In the genomic region with DNA sequence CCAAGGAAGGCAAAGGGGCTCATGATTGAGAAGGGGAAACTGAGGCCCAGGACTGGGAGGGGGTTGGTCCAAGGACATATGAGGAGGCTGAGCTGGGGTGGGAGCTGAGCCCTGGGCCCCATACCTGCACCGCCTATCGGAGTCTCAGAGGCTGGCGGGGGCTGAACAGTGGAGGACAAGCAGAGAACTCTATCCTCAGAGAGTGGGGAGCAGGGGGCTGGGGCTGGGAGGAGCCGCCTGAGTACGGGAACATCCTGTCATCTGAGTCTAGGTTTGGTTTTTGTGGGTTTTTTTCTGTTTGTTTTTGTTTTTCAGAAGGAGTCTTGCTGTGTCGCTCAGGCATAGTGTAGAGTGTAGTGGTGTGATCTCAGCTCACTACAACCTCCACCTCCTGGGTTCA, we compare ENCODE assay signal across 10 cellular contexts. TPM values are rescaled to one million over a fixed set of nuclear protein-coding genes. Genes with fewer than 3 reads are reported as not detected.
A peak's percentile ranks its signal among the peaks of the same experiment; 100 is the strongest.
DNase-seq lines count a peak whose midpoint lies in the region; ATAC-seq and TF ChIP-seq lines count a peak whose summit lies in the region.
"Had no signal": no experiment of that assay in that cellular context is flagged by ENCODE, and none has a peak within 500 bp of the region (broad histone marks: within the 10 kb centered on the region; RNA-seq: fewer than 3 reads in every experiment).

No MANE protein-coding gene starts in this region.

- no peaks in the 10 kb centered on the region for H3K9me3 Mint-ChIP-seq in MCF 10A (ENCODE audit: unreplicated experiment)
- no peaks in the 10 kb centered on the region for H3K9me3 Mint-ChIP-seq in activated naive CD4-positive, alpha-beta T cell treated with anti-CD3 and anti-CD28 coated beads, Interleukin-2, amount 50 U/mL, for 24 hours

- H3K4me1 ChIP-seq in breast epithelium: no peaks in the 10 kb centered on the region
- H3K4me1 ChIP-seq in mucosa of rectum (ENCODE audit: control insufficient read depth in 2 of 2, insufficient read depth in 2 of 2, low read length in 2 of 2): peaks cover 0 to under 1% of the 10 kb centered on the region in 2 donors
- peaks cover 0 to 96% (median 67%) of the 10 kb centered on the region in 4 donors for H3K4me1 ChIP-seq in tibial artery

- H3K9me3 ChIP-seq in breast epithelium (no peaks in the 10 kb centered on the region), mucosa of rectum (ENCODE audit: control insufficient read depth in 2 of 2, low read length in 2 of 2) (no peaks in the 10 kb centered on the region), tibial artery (no peaks in the 10 kb centered on the region)

- H3K27ac ChIP-seq in breast epithelium: peak overlapping the region; percentile 64 to 91
- H3K27ac ChIP-seq in mucosa of rectum (ENCODE audit: low read depth in 2 of 2, low read length in 2 of 2): peak overlapping the region; percentile 16 to 50
- H3K27ac ChIP-seq in tibial artery: peak overlapping the region; percentile 83 to 94

- no peaks in the 10 kb centered on the region for H3K27me3 Mint-ChIP-seq in MCF 10A (ENCODE audit: insufficient read depth, unreplicated experiment)
- H3K27me3 Mint-ChIP-seq in activated naive CD4-positive, alpha-beta T cell treated with anti-CD3 and anti-CD28 coated beads, Interleukin-2, amount 50 U/mL, for 24 hours: no peaks in the 10 kb centered on the region

- H3K36me3 ChIP-seq in breast epithelium: no peaks in the 10 kb centered on the region
- H3K36me3 ChIP-seq in mucosa of rectum (ENCODE audit: control insufficient read depth in 2 of 2, insufficient read depth in 2 of 2, low read length in 2 of 2): peaks cover 33 to 40% of the 10 kb centered on the region in 2 donors
- H3K36me3 ChIP-seq in tibial artery: peaks cover 56 to 66% (median 63%) of the 10 kb centered on the region in 3 donors

- no peak overlapping the region for H3K9ac ChIP-seq in mucosa of rectum (ENCODE audit: low read depth in 1 of 2, low read length in 2 of 2)

- intact Hi-C loops in breast epithelium (cut with DNase I; ENCODE audit: low total_unique reads): no loop called here
- intact Hi-C loops in MCF 10A (cut with micrococcal nuclease): no loop called here
- intact Hi-C loops in tibial artery (cut with DNase I; ENCODE audit: low total_unique reads): no loop called here

- DNase-seq in breast epithelium (ENCODE audit: low spot score in 2 of 2) (no peak), MCF 10A (ENCODE audit: unreplicated experiment) (no peak), tibial artery (no peak), germinal center (ENCODE audit: low spot score) (no peak), NCI-H187 treated with DMSO at 0.1 percent for 48 hours (lab: John Stamatoyannopoulos, UW) (no peak)
- DNase-seq: NCI-H524 treated with DMSO at 0.1 percent for 48 hours had no signal

- BruUV-seq in MCF 10A (replicated peaks; lab: Mats Ljungman, UMichigan): no TSS peak

- TF ChIP-seq POLR2A in breast epithelium (IDR thresholded peaks at IDR 0.05): no peak

- no peak for ATAC-seq in HG03135 (IDR thresholded peaks at IDR 0.05; ENCODE audit: unreplicated experiment)

- H3K4me1 Mint-ChIP-seq in MCF 10A (ENCODE audit: insufficient read depth, unreplicated experiment): peaks cover 21% of the 10 kb centered on the region
- H3K4me1 Mint-ChIP-seq in activated naive CD4-positive, alpha-beta T cell treated with anti-CD3 and anti-CD28 coated beads, Interleukin-2, amount 50 U/mL, for 24 hours: peaks cover 72% of the 10 kb centered on the region

- TF ChIP-seq CTCF in breast epithelium (IDR thresholded peaks at IDR 0.05): no peak
- TF ChIP-seq CTCF in MCF 10A (IDR thresholded peaks at IDR 0.05; ENCODE audit: unreplicated experiment): no peak
- no peak for TF ChIP-seq CTCF in tibial artery (IDR thresholded peaks at IDR 0.05)

- CTCF ChIA-PET in MCF 10A (lab: Yijun Ruan, JAX): interaction anchor here (0.7 to 1.3 kb wide), 5 partner anchors 11 to 110 kb away, joined by 3 to 5 read pairs (median 4); no protein-coding TSS in a partner anchor

- H3K4me3 Mint-ChIP-seq in MCF 10A (ENCODE audit: unreplicated experiment): no peak overlapping the region
- H3K4me3 Mint-ChIP-seq in activated naive CD4-positive, alpha-beta T cell treated with anti-CD3 and anti-CD28 coated beads, Interleukin-2, amount 50 U/mL, for 24 hours: peak overlapping the region; percentile 80

- POLR2A ChIA-PET in MCF 10A (lab: Yijun Ruan, JAX): interaction anchor here (1.2 kb wide), 1 partner anchor 15 kb away, joined by 4 read pairs; no protein-coding TSS in a partner anchor

- H3K27me3 ChIP-seq in breast epithelium: no peaks in the 10 kb centered on the region
- no peaks in the 10 kb centered on the region for H3K27me3 ChIP-seq in mucosa of rectum (ENCODE audit: control insufficient read depth in 2 of 2, insufficient read depth in 2 of 2, low read length in 2 of 2)
- no peaks in the 10 kb centered on the region for H3K27me3 ChIP-seq in tibial artery

- no peak overlapping the region for H3K27ac Mint-ChIP-seq in MCF 10A (ENCODE audit: low read depth, unreplicated experiment)
- H3K27ac Mint-ChIP-seq in activated naive CD4-positive, alpha-beta T cell treated with anti-CD3 and anti-CD28 coated beads, Interleukin-2, amount 50 U/mL, for 24 hours: peak overlapping the region; percentile 83

- H3K4me3 ChIP-seq in breast epithelium: no peak overlapping the region
- H3K4me3 ChIP-seq in mucosa of rectum (ENCODE audit: low read length in 2 of 2): no peak overlapping the region
- H3K4me3 ChIP-seq in tibial artery: peak overlapping the region in 1 of 2 donors; percentile 0

- peaks cover 52% of the 10 kb centered on the region for H3K36me3 Mint-ChIP-seq in MCF 10A (ENCODE audit: insufficient read depth, unreplicated experiment)
- H3K36me3 Mint-ChIP-seq in activated naive CD4-positive, alpha-beta T cell treated with anti-CD3 and anti-CD28 coated beads, Interleukin-2, amount 50 U/mL, for 24 hours: peaks cover 20% of the 10 kb centered on the region

RNA-seq across cellular contexts. Expression of a gene that starts 6.2 kb away (rescaled TPM):
- total RNA-seq in breast epithelium: 10 to 100 TPM; 49.4 to 89.3 (median 53.4) TPM
- total RNA-seq in MCF 10A (2022): 14.1 and 18.8 TPM in 2 replicates

RNA-seq across cellular contexts. Expression of a gene that starts 47.3 kb away (rescaled TPM):
- under 1 TPM in 2 of 3 donors, not detected in 1; 0.33 to 0.59 TPM for total RNA-seq in breast epithelium
- not detected in 2 replicates for total RNA-seq in MCF 10A (2022)
- total RNA-seq: myocyte had no signal

Comparison
In these comparisons a context has a peak if more than half of its experiments do, and no peak if none do; other contexts are left out.
1. H3K27ac ChIP-seq: peak in every context shown above with its lines; median percentile 88 in tibial artery; 78 in breast epithelium; 33 in mucosa of rectum.